8 cellular contexts compared by ENCODE assay signal in the genomic region with DNA sequence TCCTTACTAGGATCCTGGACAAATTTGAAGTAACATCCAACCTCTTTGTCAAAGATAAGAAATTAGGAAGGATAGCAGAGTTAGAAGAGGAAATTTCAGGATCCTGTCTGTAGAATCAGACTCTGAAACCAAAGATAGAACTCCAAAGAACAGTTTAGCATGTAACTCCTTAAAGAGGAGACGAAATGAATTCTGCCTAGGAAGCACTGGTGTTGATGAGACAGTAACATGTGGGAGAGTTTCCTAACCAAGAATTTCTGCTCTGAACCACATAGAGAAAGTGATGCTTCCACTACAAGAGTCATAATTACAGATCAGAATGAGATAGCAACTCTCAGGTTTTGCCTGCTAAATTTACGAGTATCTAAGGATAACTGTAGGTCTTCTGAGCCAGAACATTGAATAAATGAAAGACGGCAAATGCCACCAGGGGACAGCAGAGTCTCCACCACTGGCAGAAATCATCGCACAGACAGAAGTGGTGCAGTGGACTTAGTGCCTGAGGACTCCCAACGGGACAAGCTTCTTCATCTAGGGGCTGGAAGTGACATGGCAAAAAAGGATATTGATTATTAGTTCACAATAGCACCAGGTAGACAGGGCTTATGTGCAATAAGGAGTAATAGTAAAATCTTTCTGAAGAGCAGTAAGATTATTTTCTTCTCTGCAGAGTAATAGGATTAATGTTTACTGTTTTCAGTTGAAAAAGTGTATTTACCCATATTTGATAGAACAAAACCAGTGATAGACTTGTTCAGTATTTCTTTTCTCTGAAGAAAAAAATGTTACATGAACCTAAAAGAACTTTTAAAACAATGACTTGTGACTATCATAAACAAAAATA. TPM values are rescaled to one million over a fixed set of nuclear protein-coding genes. Genes with fewer than 3 reads are reported as not detected.
DNase-seq lines count a peak whose midpoint lies in the region; ATAC-seq and TF ChIP-seq lines count a peak whose summit lies in the region.

No MANE protein-coding gene starts in this region.

- H2BK5ac ChIP-seq in trophoblast cell (ENCODE audit: low read depth, low read length, poor library complexity) = no peak overlapping the region

- H4K8ac ChIP-seq in trophoblast cell (ENCODE audit: low read depth, low read length) = no peak overlapping the region

- no peak overlapping the region for H3K4me3 ChIP-seq in trophoblast cell (ENCODE audit: low read depth, low read length)

- H2BK12ac ChIP-seq in trophoblast cell (ENCODE audit: low read length) = no peak overlapping the region

- peak; percentile 38 for DNase-seq in DMS53 treated with DMSO at 0.1 percent for 48 hours (lab: John Stamatoyannopoulos, UW; ENCODE audit: unreplicated experiment)
- DNase-seq in GM20000 (ENCODE audit: low spot score) = peak; percentile 72
- peak; percentile 43 for DNase-seq in HS-27A (ENCODE audit: low read depth)
- DNase-seq in RKO (ENCODE audit: low spot score) = peak; percentile 66
- peak; percentile 22 for DNase-seq in activated gamma-delta T cell treated with anti-CD3 and anti-CD28 coated beads, Interleukin-2, amount 50 U/mL, for 16 hours (ENCODE audit: low read depth)
- peak; percentile 28 for DNase-seq in germinal center (ENCODE audit: low spot score)
- peak; percentile 56 to 80 for DNase-seq in trophoblast cell

- no peak overlapping the region for H2BK120ac ChIP-seq in trophoblast cell (ENCODE audit: insufficient read depth, low read length, poor library complexity)

- peak; percentile 55 for TF ChIP-seq CTCF in GM20000 (IDR thresholded peaks at IDR 0.05; ENCODE audit: extremely low read depth, missing control alignments)

- no peak overlapping the region for H3K9ac ChIP-seq in trophoblast cell (ENCODE audit: low read length)

- H4K91ac ChIP-seq in trophoblast cell (ENCODE audit: low read depth, low read length) = no peak overlapping the region

- H3K23ac ChIP-seq in trophoblast cell (ENCODE audit: low read length) = no peak overlapping the region

- H2AFZ ChIP-seq in trophoblast cell (ENCODE audit: insufficient read depth, low read length, poor library complexity) = no peak overlapping the region

- no peak overlapping the region for H4K12ac ChIP-seq in trophoblast cell (ENCODE audit: low read depth, low read length)

- H3K4me2 ChIP-seq in trophoblast cell (ENCODE audit: low read length) = no peak overlapping the region

- H3K9me3 ChIP-seq in trophoblast cell (ENCODE audit: insufficient read depth, low read depth, low read length) = no peaks in the 10 kb centered on the region

- no peaks in the 10 kb centered on the region for H3K79me1 ChIP-seq in trophoblast cell (ENCODE audit: low read length)

- no peak overlapping the region for H3K4ac ChIP-seq in trophoblast cell (ENCODE audit: low read depth, low read length)

- no peak overlapping the region for H2AK5ac ChIP-seq in trophoblast cell (ENCODE audit: low read length)

- no peaks in the 10 kb centered on the region for H3K4me1 ChIP-seq in trophoblast cell (ENCODE audit: control insufficient read depth in 1 of 2, insufficient read depth in 2 of 2, low read length in 2 of 2)

- H3K14ac ChIP-seq in trophoblast cell (ENCODE audit: low read length) = no peak overlapping the region

- no peaks in the 10 kb centered on the region for H3K27me3 ChIP-seq in trophoblast cell (ENCODE audit: insufficient read depth, low read length)

- no peaks in the 10 kb centered on the region for H3K79me2 ChIP-seq in trophoblast cell (ENCODE audit: control insufficient read depth, insufficient read depth, low read length, poor library complexity)

- no peak overlapping the region for H3K27ac ChIP-seq in trophoblast cell (ENCODE audit: low read depth, low read length)

- no peak for ATAC-seq in GM21515 (IDR thresholded peaks at IDR 0.05; ENCODE audit: unreplicated experiment)

- H3K18ac ChIP-seq in trophoblast cell (ENCODE audit: low read length) = no peak overlapping the region

- H3K36me3 ChIP-seq in trophoblast cell (ENCODE audit: control insufficient read depth in 1 of 2, insufficient read depth in 2 of 2, low read length in 2 of 2) = no peaks in the 10 kb centered on the region

- whole genome bisulfite sequencing in trophoblast cell (ENCODE audit: extremely low coverage, insufficient coverage, insufficient read length) = no CpG with 5 or more reads among the region's 5 CpGs

RNA-seq across cellular contexts. Expression of a gene that starts 6.7 kb away (rescaled TPM):
- polyA plus RNA-seq in trophoblast cell (2013) = 31.1 and 32.2 TPM in 2 replicates

RNA-seq across cellular contexts. Expression of a gene that starts 38.9 kb away (rescaled TPM):
- polyA plus RNA-seq in trophoblast cell (2013) = 8.2 and 8.8 TPM in 2 replicates

RNA-seq across cellular contexts. Expression of a gene that starts 57.8 kb away (rescaled TPM):
- polyA plus RNA-seq in trophoblast cell (2013) = 10.1 and 11.8 TPM in 2 replicates

RNA-seq across cellular contexts. Expression of a gene that starts 58.3 kb away (rescaled TPM):
- polyA plus RNA-seq in trophoblast cell (2013) = 10.3 TPM in 2 replicates

Comparison
In these comparisons a context has a peak if more than half of its experiments do, and no peak if none do; other contexts are left out.
1. DNase-seq: peak in every context shown above with its lines; median percentile 72 in GM20000; 68 in trophoblast cell; 66 in RKO; 43 in HS-27A; 38 in DMS53 treated with DMSO at 0.1 percent for 48 hours; 28 in germinal center; 22 in activated gamma-delta T cell treated with anti-CD3 and anti-CD28 coated beads, Interleukin-2, amount 50 U/mL, for 16 hours.